Comparison of ENCODE assay signal across 15 cellular contexts in genomic region chr13:21012841-21013681, GRCh38. TPM values are rescaled to one million over a fixed set of nuclear protein-coding genes. Genes with fewer than 3 reads are reported as not detected.
A peak's percentile ranks its signal among the peaks of the same experiment; 100 is the strongest.
DNase-seq lines count a peak whose midpoint lies in the region; ATAC-seq, FAIRE-seq and TF ChIP-seq lines count a peak whose summit lies in the region.
"Had no signal": no experiment of that assay in that cellular context is flagged by ENCODE, and none has a peak within 500 bp of the region (broad histone marks: within the 10 kb centered on the region; RNA-seq: fewer than 3 reads in every experiment).

No MANE protein-coding gene starts in this region.

- TF ChIP-seq POLR2A in H1 (IDR thresholded peaks at IDR 0.05; ENCODE audit: control extremely low read depth in 1 of 2, low read depth in 2 of 2, low read length in 2 of 2) (no peak), HepG2 (IDR thresholded peaks at IDR 0.05; ENCODE audit: insufficient read depth in 1 of 2, low read depth in 2 of 2, low read length in 2 of 2) (no peak)

- CTCF ChIA-PET in H1 (lab: Charles Lee; ENCODE audit: partially characterized antibody) = interaction anchor here (0.6 to 1.1 kb wide), 2 partner anchors 10 to 495 kb away, joined by 3 to 5 read pairs; no protein-coding TSS in a partner anchor
- CTCF ChIA-PET in HepG2 (lab: Yijun Ruan, JAX; ENCODE audit: low intra/inter-chr PET ratio, low total read pairs) = no interaction called here

- H4K91ac ChIP-seq in H1 (replicated peaks; ENCODE audit: insufficient read length, low read length) = no peak overlapping the region

- FAIRE-seq in H1 (lab: Jason Lieb, UNC) (no peak), HepG2 (lab: Jason Lieb, UNC) (no peak)

- H3F3A ChIP-seq in smooth muscle cell (ENCODE audit: low read depth) = peaks cover 9% of the 10 kb centered on the region

- no peak overlapping the region for H2BK12ac ChIP-seq in H1 (ENCODE audit: low read depth, low read length)

- H3K9ac ChIP-seq in H1 (replicated peaks in 1 of 4; ENCODE audit: extremely low read depth in 1 of 4, low read depth in 3 of 4, low read length in 3 of 4) (no peak overlapping the region), HepG2 (ENCODE audit: insufficient read depth, low read depth, low read length) (no peak overlapping the region), smooth muscle cell (ENCODE audit: low read depth) (no peak overlapping the region)

- no peak for ATAC-seq in HepG2
- ATAC-seq in HG02852 (IDR thresholded peaks at IDR 0.05; ENCODE audit: unreplicated experiment) = no peak
- ATAC-seq: activated CD8-positive, alpha-beta memory T cell treated with anti-CD3 and anti-CD28 coated beads, Interleukin-2, amount 10 ng/mL, durations not matched to agents 7 days and 5 days had no signal

- intact Hi-C loops in HepG2 (cut with micrococcal nuclease; ENCODE audit: unreplicated experiment) = loop anchor here (5.0 kb wide), 1 partner anchor 61 kb away; no protein-coding TSS in a partner anchor

- no peak overlapping the region for H2BK120ac ChIP-seq in H1 (replicated peaks; ENCODE audit: low read depth, low read length)

- no peaks in the 10 kb centered on the region for H3K9me3 ChIP-seq in H1 (ENCODE audit: insufficient read depth in 2 of 2, low read depth in 1 of 2, low read length in 1 of 2)
- no peaks in the 10 kb centered on the region for H3K9me3 ChIP-seq in HepG2 (ENCODE audit: low read length)
- no peaks in the 10 kb centered on the region for H3K9me3 ChIP-seq in smooth muscle cell (replicated peaks; ENCODE audit: low read depth)

- H3K36me3 ChIP-seq in H1 (ENCODE audit: control insufficient read depth in 2 of 4, insufficient read depth in 4 of 4, low read length in 3 of 4) (peaks cover 0 to 3% (median 0%) of the 10 kb centered on the region in 4 experiments; a peak in 1 of 8 replicates), HepG2 (replicated peaks in 1 of 2; ENCODE audit: control insufficient read depth in 1 of 2, insufficient read depth in 2 of 2, low read length in 2 of 2) (peaks cover 1 to 10% of the 10 kb centered on the region in 2 experiments; a peak in 2 of 5 replicates), smooth muscle cell (ENCODE audit: low read depth) (no peaks in the 10 kb centered on the region)

- H3K79me2 ChIP-seq in H1 (ENCODE audit: control insufficient read depth in 1 of 2, insufficient read depth in 2 of 2, low read length in 2 of 2) (peaks cover 0 to 90% of the 10 kb centered on the region in 2 experiments; a peak in 3 of 4 replicates), HepG2 (ENCODE audit: insufficient read depth, low read length) (peaks cover 70% of the 10 kb centered on the region), smooth muscle cell (ENCODE audit: low read depth) (peaks cover 86% of the 10 kb centered on the region)

- H3K79me1 ChIP-seq in H1 (ENCODE audit: low read depth, low read length) = peaks cover 10% of the 10 kb centered on the region

- H4K20me1 ChIP-seq in H1 (replicated peaks in 1 of 2; ENCODE audit: control insufficient read depth in 1 of 2, insufficient read depth in 2 of 2, low read length in 2 of 2) (peaks cover 4 to 19% of the 10 kb centered on the region in 2 experiments), HepG2 (ENCODE audit: insufficient read depth, low read length) (peaks cover 3% of the 10 kb centered on the region; the same call in 1 of the 2 replicates), smooth muscle cell (ENCODE audit: low read depth) (peaks cover 100% of the 10 kb centered on the region)

- H4K5ac ChIP-seq in H1 (ENCODE audit: insufficient read length, low read depth, low read length) = no peak overlapping the region

- no peaks in the 10 kb centered on the region for H3K27me3 ChIP-seq in H1 (replicated peaks in 1 of 4; ENCODE audit: control insufficient read depth in 3 of 4, extremely low read depth in 1 of 4, insufficient read depth in 3 of 4, low read length in 3 of 4)
- H3K27me3 ChIP-seq in HepG2 (ENCODE audit: control insufficient read depth in 1 of 2, insufficient read depth in 2 of 2, low read length in 2 of 2) = no peaks in the 10 kb centered on the region
- H3K27me3 ChIP-seq in smooth muscle cell (ENCODE audit: low read depth) = no peaks in the 10 kb centered on the region

- no peak for TF ChIP-seq EP300 in H1 (IDR thresholded peaks at IDR 0.05; ENCODE audit: borderline replicate concordance in 1 of 2, low read depth in 2 of 2, low read length in 2 of 2)
- TF ChIP-seq EP300 in HepG2 (IDR thresholded peaks at IDR 0.05; ENCODE audit: low read depth in 2 of 2, low read length in 2 of 2) = no peak
- no peak for TF ChIP-seq EP300 in HepG2 (CRISPR knock-in tag; IDR thresholded peaks at IDR 0.05; ENCODE audit: borderline replicate concordance)

- H2BK5ac ChIP-seq in H1 (ENCODE audit: low read depth, low read length) = 0 out of 2 replicates have a peak overlapping the region, but pooled peaks have one; percentile 4

- peak; percentile 89 for DNase-seq in LNCaP clone FGC (ENCODE audit: low read depth)
- DNase-seq in H1 (ENCODE audit: low read depth in 1 of 2, low spot score in 2 of 2) = no peak
- no peak for DNase-seq in HepG2 (ENCODE audit: low spot score)
- DNase-seq in smooth muscle cell (lab: John Stamatoyannopoulos, UW; ENCODE audit: unreplicated experiment) = no peak
- DNase-seq in cerebellar cortex (ENCODE audit: low spot score) = no peak
- DNase-seq in stimulated activated CD4-positive, alpha-beta T cell treated with anti-CD3 and anti-CD28 coated beads, Interleukin-2, amount 100 ng/mL, for 48 hours = no peak
- DNase-seq in dedifferentiated amniotic fluid mesenchymal stem cell (ENCODE audit: extremely low spot score) = no peak
- DNase-seq: activated CD8-positive, alpha-beta memory T cell treated with anti-CD3 and anti-CD28 coated beads, Interleukin-2, amount 10 ng/mL, durations not matched to agents 7 days and 5 days; activated naive CD8-positive, alpha-beta T cell treated with anti-CD3 and anti-CD28 coated beads, Interleukin-2, amount 10 ng/mL, durations not matched to agents 7 days and 5 days; CD4-positive, CD25-positive, alpha-beta regulatory T cell; effector CD4-positive, alpha-beta T cell; NCI-H345; stimulated activated CD8-positive, alpha-beta memory T cell treated with anti-CD3 and anti-CD28 coated beads, Interleukin-4, amount 100 ng/mL, for 48 hours had no signal

- H3K23ac ChIP-seq in H1 (ENCODE audit: insufficient read length) = no peak overlapping the region

- H4K8ac ChIP-seq in H1 (ENCODE audit: extremely low read depth, insufficient read depth, low read length) = no peak overlapping the region; the same call in 1 of the 2 replicates

- no peak overlapping the region for H3K4ac ChIP-seq in H1 (replicated peaks; ENCODE audit: insufficient read length, low read depth, low read length)

- POLR2A ChIA-PET in H1 (lab: Charles Lee; ENCODE audit: partially characterized antibody) = interaction anchor here (0.5 to 0.9 kb wide), 3 partner anchors 30 to 162 kb away, joined by 3 to 4 read pairs (median 3); no protein-coding TSS in a partner anchor
- POLR2A ChIA-PET in HepG2 (lab: Yijun Ruan, JAX) = interaction anchor here (0.6 kb wide), 1 partner anchor 51 kb away, joined by 3 read pairs; no protein-coding TSS in a partner anchor

- H3K56ac ChIP-seq in H1 (replicated peaks; ENCODE audit: insufficient read length, low read depth, low read length) = no peak overlapping the region

- BruUV-seq in HepG2 (replicated peaks; lab: Mats Ljungman, UMichigan) = no TSS peak

- no peak overlapping the region for H3K14ac ChIP-seq in H1 (ENCODE audit: insufficient read length)

- in situ Hi-C loops in HepG2 (cut with HindIII; ENCODE audit: extremely low pct_ligation_motif_present, low pct_unique_long_range_greater_than_20kb) = no loop called here

- no peak overlapping the region for H3K4me2 ChIP-seq in H1 (ENCODE audit: insufficient read depth in 1 of 2, low read depth in 2 of 2, low read length in 2 of 2)
- no peak overlapping the region for H3K4me2 ChIP-seq in HepG2 (ENCODE audit: low read depth, low read length)
- no peak overlapping the region for H3K4me2 ChIP-seq in smooth muscle cell

- no peak for TF ChIP-seq RAD21 in H1 (IDR thresholded peaks at IDR 0.05 in 1 of 2, conservative IDR thresholded peaks at IDR 0.05 in 1 of 2; ENCODE audit: low read depth in 2 of 2, low read length in 2 of 2)
- TF ChIP-seq RAD21 in HepG2 (CRISPR knock-in tag; IDR thresholded peaks at IDR 0.05) = no peak

- WGBS in H1 (ENCODE audit: extremely low coverage in 1 of 2, insufficient coverage in 1 of 2, insufficient read length in 1 of 2, insufficient replicate concordance in 2 of 2, low coverage in 1 of 2, low lambda C conversion rate in 2 of 2, missing lambda C conversion rate in 1 of 2), 2 experiments = 84% methylated on average over 5 of the region's 5 CpGs; no CpG with 5 or more reads in 1 of the 2 experiments
- 55% methylated on average over 5 of the region's 5 CpGs for WGBS in HepG2 (ENCODE audit: low lambda C conversion rate)
- 96% methylated on average over 5 of the region's 5 CpGs for WGBS in smooth muscle cell (ENCODE audit: low lambda C conversion rate)

- no peaks in the 10 kb centered on the region; the same call in 1 of the 2 replicates for H3K23me2 ChIP-seq in H1 (ENCODE audit: low read depth, low read length)

- H2BK20ac ChIP-seq in H1 (ENCODE audit: low read length) = no peak overlapping the region

- no peak overlapping the region for H2AFZ ChIP-seq in H1 (ENCODE audit: low read length)
- H2AFZ ChIP-seq in HepG2 (ENCODE audit: low read length) = no peak overlapping the region
- no peak overlapping the region for H2AFZ ChIP-seq in smooth muscle cell (ENCODE audit: low read depth)

- TF ChIP-seq CTCF in LNCaP clone FGC (IDR thresholded peaks at IDR 0.05; ENCODE audit: control insufficient read depth, extremely low read depth, insufficient read depth) = no peak
- TF ChIP-seq CTCF in H1 (IDR thresholded peaks at IDR 0.05; ENCODE audit: control extremely low read depth in 1 of 3, insufficient read depth in 1 of 3, low read depth in 1 of 3, low read length in 3 of 3) = no peak
- no peak for TF ChIP-seq CTCF in HepG2 (CRISPR knock-in tag; IDR thresholded peaks at IDR 0.05)
- no peak for TF ChIP-seq CTCF in smooth muscle cell (IDR thresholded peaks at IDR 0.05; ENCODE audit: borderline replicate concordance, insufficient read depth, poor library complexity, severe bottlenecking)

- H3K4me1 ChIP-seq in H1 (replicated peaks in 1 of 4; ENCODE audit: control insufficient read depth in 3 of 4, insufficient read depth in 4 of 4, low read length in 3 of 4) (peaks cover 0 to 3% (median 0%) of the 10 kb centered on the region in 4 experiments; a peak in 2 of 7 replicates), HepG2 (ENCODE audit: insufficient read depth, low read length) (peaks cover 76% of the 10 kb centered on the region), smooth muscle cell (ENCODE audit: low read depth) (peaks cover 15% of the 10 kb centered on the region)

- H2BK15ac ChIP-seq in H1 (ENCODE audit: low read length) = no peak overlapping the region

- H3K4me3 ChIP-seq in LNCaP clone FGC (ENCODE audit: low read depth, low read length) (no peak overlapping the region), H1 (ENCODE audit: extremely low read depth in 1 of 4, insufficient read depth in 2 of 4, low read depth in 3 of 4, low read length in 4 of 4) (no peak overlapping the region), HepG2 (replicated peaks in 1 of 3; ENCODE audit: insufficient read depth in 1 of 3, low read depth in 2 of 3, low read length in 3 of 3) (no peak overlapping the region), smooth muscle cell (no peak overlapping the region)

- H3K27ac ChIP-seq in H1 (ENCODE audit: low read depth, low read length) (no peak overlapping the region), HepG2 (ENCODE audit: extremely low read length, insufficient read depth, low read length) (peak overlapping the region; percentile 78), smooth muscle cell (ENCODE audit: low read depth) (peak overlapping the region; percentile 93)
- H3K27ac ChIP-seq: HL-60 had no signal

- no peak overlapping the region for H3K18ac ChIP-seq in H1 (ENCODE audit: extremely low read depth, low read length)

- H2AK5ac ChIP-seq in H1 (ENCODE audit: low read depth, low read length) = no peak overlapping the region

RNA-seq across cellular contexts. Expression of gene LATS2, which starts 48.3 kb away (rescaled TPM):
- total RNA-seq in H1 (2021; fragmentation: NEBNext Ultra II Directional; extraction: Animal tissue kit (Norgen Biotek cat#: 25700)) = 26.2 and 26.5 TPM in 2 replicates
- 8.3 and 10.8 TPM in 2 replicates for polyA plus RNA-seq in H1 (2011; rRNA removed)
- 10.7 TPM for polyA plus RNA-seq in H1 (2011; cell fraction: cytosol; rRNA removed)
- polyA plus RNA-seq in H1 (2011; cell fraction: nucleus; rRNA removed) = 17.0 TPM
- polyA plus RNA-seq in H1 (2012, experiment 1 of 2) = 10.4 to 14.1 TPM (median 13.4 TPM) in 4 replicates
- polyA plus RNA-seq in H1 (2012, experiment 2 of 2) = 4.8 TPM
- 8.5 TPM for polyA plus RNA-seq in H1 (2013, experiment 1 of 2)
- polyA plus RNA-seq in H1 (2013, experiment 2 of 2) = 8.7 TPM
- 11.9 and 13.9 TPM in 2 replicates for polyA minus RNA-seq in H1 (2011; rRNA and poly(A)+ RNA removed)
- 15.9 TPM for polyA minus RNA-seq in H1 (2011; cell fraction: cytosol; rRNA and poly(A)+ RNA removed)
- 15.9 TPM for polyA minus RNA-seq in H1 (2011; cell fraction: nucleus; rRNA and poly(A)+ RNA removed)
- total RNA-seq in HepG2 (2016; rRNA removed; fragmentation: Illumina TruSeq; extraction: Trizol) = 7.1 and 7.3 TPM in 2 replicates
- total RNA-seq in HepG2 (2016; cell fraction: cytosol; rRNA removed; fragmentation: Illumina TruSeq; extraction: Trizol; ENCODE audit: low read depth) = 1.7 and 1.8 TPM in 2 replicates
- 7.0 and 7.2 TPM in 2 replicates for total RNA-seq in HepG2 (2016; cell fraction: insoluble cytoplasmic fraction; rRNA removed; fragmentation: Illumina TruSeq; extraction: Trizol)
- 4.2 and 4.3 TPM in 2 replicates for total RNA-seq in HepG2 (2016; cell fraction: membrane; rRNA removed; fragmentation: Illumina TruSeq; extraction: Trizol)
- 6.9 and 7.7 TPM in 2 replicates for total RNA-seq in HepG2 (2016; cell fraction: nucleus; rRNA removed; fragmentation: Illumina TruSeq; extraction: Trizol)
- 8.5 and 9.1 TPM in 2 replicates for polyA plus RNA-seq in HepG2 (2011; rRNA removed)
- polyA plus RNA-seq in HepG2 (2011; cell fraction: cytosol; rRNA removed) = 6.4 and 10.3 TPM in 2 replicates
- polyA plus RNA-seq in HepG2 (2011; cell fraction: nucleus; rRNA removed) = 11.4 and 12.5 TPM in 2 replicates
- polyA plus RNA-seq in HepG2 (2012) = 10.4 and 11.8 TPM in 2 replicates
- 0.38 TPM in 2 replicates for polyA plus RNA-seq in HepG2 (2016; cell fraction: cytosol; fragmentation: Illumina TruSeq; extraction: Trizol; ENCODE audit: low read depth)
- polyA plus RNA-seq in HepG2 (2016; cell fraction: insoluble cytoplasmic fraction; fragmentation: Illumina TruSeq; extraction: Trizol; ENCODE audit: low read depth) = 10.2 and 11.9 TPM in 2 replicates
- polyA plus RNA-seq in HepG2 (2016; cell fraction: membrane; fragmentation: Illumina TruSeq; extraction: Trizol; ENCODE audit: low read depth) = 2.2 and 2.4 TPM in 2 replicates
- polyA plus RNA-seq in HepG2 (2016; cell fraction: nucleus; fragmentation: Illumina TruSeq; extraction: Trizol; ENCODE audit: insufficient read depth, low read depth) = 13.3 and 13.4 TPM in 2 replicates
- 11.2 and 18.2 TPM in 2 replicates for polyA minus RNA-seq in HepG2 (2011; rRNA and poly(A)+ RNA removed; ENCODE audit: low replicate concordance)
- 11.8 and 11.9 TPM in 2 replicates for polyA minus RNA-seq in HepG2 (2011; cell fraction: cytosol; rRNA and poly(A)+ RNA removed)
- polyA minus RNA-seq in HepG2 (2011; cell fraction: nucleus; rRNA and poly(A)+ RNA removed) = 10.8 and 11.6 TPM in 2 replicates
- total RNA-seq in smooth muscle cell = 20.8 and 26.4 TPM in 2 replicates
- polyA plus RNA-seq in smooth muscle cell = 6.9 and 8.9 TPM in 2 replicates
- polyA plus RNA-seq: CD4-positive, CD25-positive, alpha-beta regulatory T cell had no signal
